In genomic region chr3:128567705-128568356, GRCh38 we compare ENCODE assay signal across 35 cellular contexts.
A peak's percentile ranks its signal among the peaks of the same experiment; 100 is the strongest.
DNase-seq lines count a peak whose midpoint lies in the region; ATAC-seq, FAIRE-seq and TF ChIP-seq lines count a peak whose summit lies in the region.
"Had no signal": no experiment of that assay in that cellular context is flagged by ENCODE, and none has a peak within 500 bp of the region (broad histone marks: within the 10 kb centered on the region; RNA-seq: fewer than 3 reads in every experiment).

No MANE protein-coding gene starts in this region.

- H3K36me3 ChIP-seq in HepG2 (replicated peaks in 1 of 2; ENCODE audit: control insufficient read depth in 1 of 2, insufficient read depth in 2 of 2, low read length in 2 of 2) (no peaks in the 10 kb centered on the region), right lobe of liver (no peaks in the 10 kb centered on the region), brain microvascular endothelial cell (replicated peaks) (no peaks in the 10 kb centered on the region), kidney epithelial cell (ENCODE audit: control insufficient read depth, insufficient read depth, low read length) (no peaks in the 10 kb centered on the region), upper lobe of left lung (no peaks in the 10 kb centered on the region)
- H3K36me3 ChIP-seq: esophagus squamous epithelium, gastroesophageal sphincter had no signal

- POLR2A ChIA-PET in HepG2 (lab: Yijun Ruan, JAX) = no interaction called here

- 7% methylated on average over 6 of the region's 12 CpGs for WGBS in HepG2 (ENCODE audit: low lambda C conversion rate)
- WGBS in right lobe of liver (ENCODE audit: insufficient coverage, low coverage, low lambda C conversion rate, missing lambda C conversion rate) = 74% methylated on average over 7 of the region's 12 CpGs
- 84 to 91% methylated on average over 12 of the region's 12 CpGs for WGBS in upper lobe of left lung, 2 donors

- in situ Hi-C loops in HepG2 (cut with HindIII; ENCODE audit: extremely low pct_ligation_motif_present, low pct_unique_long_range_greater_than_20kb) (no loop called here), brain microvascular endothelial cell (cut with HindIII; ENCODE audit: low pct_ligation_motif_present, low sequenced_read_pairs) (no loop called here)

- ATAC-seq in HepG2 (peak; percentile 43), right lobe of liver (no peak), upper lobe of left lung (ENCODE audit: low FRiP score in 2 of 2) (no peak), HG03196 (IDR thresholded peaks at IDR 0.05; ENCODE audit: unreplicated experiment) (no peak)
- ATAC-seq: activated naive CD8-positive, alpha-beta T cell treated with anti-CD3 and anti-CD28 coated beads, Interleukin-2, amount 50 U/mL, for 24 hours; CD8-positive, alpha-beta T cell; gastroesophageal sphincter; Panc1 had no signal

- H3K27me3 ChIP-seq in HepG2 (ENCODE audit: control insufficient read depth in 1 of 2, insufficient read depth in 2 of 2, low read length in 2 of 2) = peaks cover 2 to 50% of the 10 kb centered on the region in 2 experiments; a peak in 3 of 5 replicates
- H3K27me3 ChIP-seq in right lobe of liver = no peaks in the 10 kb centered on the region
- peaks cover 6% of the 10 kb centered on the region for H3K27me3 ChIP-seq in brain microvascular endothelial cell (replicated peaks)
- H3K27me3 ChIP-seq in kidney epithelial cell (ENCODE audit: control insufficient read depth, insufficient read depth, low read length) = no peaks in the 10 kb centered on the region
- no peaks in the 10 kb centered on the region for H3K27me3 ChIP-seq in upper lobe of left lung

- H3K9ac ChIP-seq in HepG2 (ENCODE audit: insufficient read depth, low read depth, low read length) = no peak overlapping the region
- H3K9ac ChIP-seq: KMS-11 had no signal

- H3K27ac ChIP-seq in HepG2 (ENCODE audit: extremely low read length, insufficient read depth, low read length) = no peak overlapping the region
- no peak overlapping the region for H3K27ac ChIP-seq in right lobe of liver
- H3K27ac ChIP-seq in brain microvascular endothelial cell = no peak overlapping the region
- peak overlapping the region; percentile 7 to 82 (median 63) for H3K27ac ChIP-seq in upper lobe of left lung
- H3K27ac ChIP-seq: esophagus squamous epithelium, gastroesophageal sphincter, KMS-11 had no signal

- no peak for TF ChIP-seq EP300 in HepG2 (IDR thresholded peaks at IDR 0.05; ENCODE audit: low read depth in 2 of 2, low read length in 2 of 2)
- TF ChIP-seq EP300 in HepG2 (CRISPR knock-in tag; IDR thresholded peaks at IDR 0.05; ENCODE audit: borderline replicate concordance) = no peak
- TF ChIP-seq EP300 in upper lobe of left lung (IDR thresholded peaks at IDR 0.05) = no peak

- H3K9me3 ChIP-seq in HepG2 (ENCODE audit: low read length) (no peaks in the 10 kb centered on the region), right lobe of liver (no peaks in the 10 kb centered on the region), upper lobe of left lung (no peaks in the 10 kb centered on the region)
- H3K9me3 ChIP-seq: esophagus squamous epithelium, gastroesophageal sphincter had no signal

- intact Hi-C loops in HepG2 (cut with micrococcal nuclease; ENCODE audit: unreplicated experiment) = no loop called here
- intact Hi-C loops in right lobe of liver (cut with DNase I) = no loop called here

- DNase-seq in HepG2 (ENCODE audit: low spot score) (no peak), right lobe of liver (no peak), brain microvascular endothelial cell (no peak), kidney epithelial cell (ENCODE audit: low read depth) (no peak), upper lobe of left lung (no peak), DMS114 treated with DMSO at 0.1 percent for 48 hours (lab: John Stamatoyannopoulos, UW; ENCODE audit: unreplicated experiment) (no peak), islet precursor cell (no peak)
- DNase-seq: activated CD4-positive, alpha-beta T cell treated with anti-CD3 and anti-CD28 coated beads for 1 hour; activated CD8-positive, alpha-beta memory T cell treated with anti-CD3 and anti-CD28 coated beads for 24 hours; activated gamma-delta T cell treated with Interleukin-2 at 50 U/mL for 16 hours; activated naive CD8-positive, alpha-beta T cell treated with anti-CD3 and anti-CD28 coated beads, Interleukin-2, amount 50 U/mL, for 24 hours; activated T-cell treated with anti-CD3 and anti-CD28 coated beads, Interleukin-2, amount 50 U/mL, for 1 hour; AML-193; CD8-positive, alpha-beta T cell; cerebellar nuclear complex; effector memory CD4-positive, alpha-beta T cell; esophagus squamous epithelium; GF-D8; hypothalamus; kidney; mammary epithelial cell; NCI-H1694; NCI-H2171 treated with DMSO at 0.1 percent for 48 hours; NCI-H524; NK-92 treated with Interleukin-12 subunit alpha and Interleukin-12 subunit beta, amount 100 ng/mL, for 24 hours; SIG-M5; stimulated activated CD4-positive, alpha-beta T cell treated with anti-CD3 and anti-CD28 coated beads, Interleukin-2, amount 100 ng/mL, for 24 hours had no signal

- H3K4me2 ChIP-seq in HepG2 (ENCODE audit: low read depth, low read length) = no peak overlapping the region
- H3K4me2 ChIP-seq: KMS-11, smooth muscle cell had no signal

- TF ChIP-seq POLR2A in HepG2 (IDR thresholded peaks at IDR 0.05; ENCODE audit: insufficient read depth in 1 of 2, low read depth in 2 of 2, low read length in 2 of 2) (no peak), right lobe of liver (IDR thresholded peaks at IDR 0.05) (no peak), upper lobe of left lung (IDR thresholded peaks at IDR 0.05) (no peak)

- FAIRE-seq in HepG2 (lab: Jason Lieb, UNC) = no peak
- FAIRE-seq: GM12891, H54, kidney, urothelium cell line had no signal

- H4K20me1 ChIP-seq in HepG2 (ENCODE audit: insufficient read depth, low read length) = no peaks in the 10 kb centered on the region

- H3K79me2 ChIP-seq in HepG2 (ENCODE audit: insufficient read depth, low read length) = no peaks in the 10 kb centered on the region

- CTCF ChIA-PET in HepG2 (lab: Yijun Ruan, JAX; ENCODE audit: low intra/inter-chr PET ratio, low total read pairs) = no interaction called here

- TF ChIP-seq CTCF in HepG2 (CRISPR knock-in tag; IDR thresholded peaks at IDR 0.05) (no peak), right lobe of liver (IDR thresholded peaks at IDR 0.05) (no peak), brain microvascular endothelial cell (IDR thresholded peaks at IDR 0.05; ENCODE audit: low read depth, low read length, missing control alignments) (peak; percentile 16), kidney epithelial cell (IDR thresholded peaks at IDR 0.05; ENCODE audit: insufficient read depth, low read length, poor library complexity, severe bottlenecking) (peak; percentile 1), upper lobe of left lung (IDR thresholded peaks at IDR 0.05) (no peak)

- H3K4me3 ChIP-seq in HepG2 (replicated peaks in 1 of 3; ENCODE audit: insufficient read depth in 1 of 3, low read depth in 2 of 3, low read length in 3 of 3) (no peak overlapping the region), right lobe of liver (no peak overlapping the region), brain microvascular endothelial cell (ENCODE audit: low read depth, low read length) (no peak overlapping the region), kidney epithelial cell (ENCODE audit: low read depth, low read length) (no peak overlapping the region), upper lobe of left lung (no peak overlapping the region)
- H3K4me3 ChIP-seq: esophagus squamous epithelium, gastroesophageal sphincter, smooth muscle cell had no signal

- TF ChIP-seq RAD21 in HepG2 (CRISPR knock-in tag; IDR thresholded peaks at IDR 0.05) = no peak

- no TSS peak for BruUV-seq in HepG2 (replicated peaks; lab: Mats Ljungman, UMichigan)

- H3K4me1 ChIP-seq in HepG2 (ENCODE audit: insufficient read depth, low read length) (no peaks in the 10 kb centered on the region), right lobe of liver (no peaks in the 10 kb centered on the region), upper lobe of left lung (peaks cover 4 to 16% (median 11%) of the 10 kb centered on the region in 4 donors)

- no peak overlapping the region for H2AFZ ChIP-seq in HepG2 (ENCODE audit: low read length)

TF ChIP-seq in HepG2, 621 proteins besides CTCF, POLR2A, EP300 and RAD21 (continues in another document):
- TF ChIP-seq NBN (conservative IDR thresholded peaks at IDR 0.05) = no peak
- TF ChIP-seq ZNF704 (CRISPR knock-in tag; IDR thresholded peaks at IDR 0.05; ENCODE audit: borderline replicate concordance) = no peak
- no peak for TF ChIP-seq JUND (CRISPR knock-in tag; IDR thresholded peaks at IDR 0.05)
- no peak for TF ChIP-seq SP5 (CRISPR knock-in tag; IDR thresholded peaks at IDR 0.05; ENCODE audit: borderline replicate concordance, low read depth)
- no peak for TF ChIP-seq MAF1 (CRISPR knock-in tag; IDR thresholded peaks at IDR 0.05; ENCODE audit: borderline replicate concordance)
- TF ChIP-seq GABPA (IDR thresholded peaks at IDR 0.05; ENCODE audit: low read depth, low read length) = no peak
- TF ChIP-seq GABPA (CRISPR knock-in tag; IDR thresholded peaks at IDR 0.05; ENCODE audit: low read depth) = no peak
- TF ChIP-seq DNMT1 (CRISPR knock-in tag; IDR thresholded peaks at IDR 0.05) = no peak
- TF ChIP-seq HDAC6 (IDR thresholded peaks at IDR 0.05; ENCODE audit: low read depth, low read length) = no peak
- TF ChIP-seq PHF21A (CRISPR knock-in tag; IDR thresholded peaks at IDR 0.05) = no peak
- no peak for TF ChIP-seq SMYD3 (CRISPR knock-in tag; IDR thresholded peaks at IDR 0.05)
- TF ChIP-seq MXD1 (CRISPR knock-in tag; IDR thresholded peaks at IDR 0.05) = no peak

Comparison
In these comparisons a context has a peak if more than half of its experiments do, and no peak if none do; other contexts are left out.
1. H3K27ac ChIP-seq: peak in upper lobe of left lung (4 of 4); none in HepG2 (single experiment), right lobe of liver (0 of 3) and brain microvascular endothelial cell (single experiment).
2. CTCF ChIP-seq: peak in brain microvascular endothelial cell (single experiment) and kidney epithelial cell (single experiment); none in HepG2 (single experiment), right lobe of liver (0 of 4) and upper lobe of left lung (0 of 6).